In the genomic region with DNA sequence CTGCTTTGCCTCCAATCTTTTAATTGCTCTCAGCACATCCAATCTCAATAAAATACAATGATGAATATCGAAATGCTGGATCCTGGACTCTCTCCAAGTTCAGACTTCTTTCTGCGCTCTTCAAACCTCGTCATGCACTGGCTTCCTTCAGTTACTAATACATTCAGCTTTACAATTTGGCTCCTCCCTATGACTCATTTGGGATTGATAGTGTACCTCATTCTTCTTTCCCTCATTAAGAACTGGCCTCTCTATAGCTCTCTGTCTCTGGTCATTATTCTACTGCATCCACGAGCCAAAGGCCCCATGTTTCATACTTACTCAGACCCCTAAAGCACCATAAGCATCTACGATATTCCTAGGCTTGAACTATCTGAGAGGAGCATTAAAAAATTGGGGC, we compare ENCODE assay signal across 16 cellular contexts. TPM values are rescaled to one million over a fixed set of nuclear protein-coding genes. Genes with fewer than 3 reads are reported as not detected.
"Had no signal": no experiment of that assay in that cellular context is flagged by ENCODE, and none has a peak within 500 bp of the region (broad histone marks: within the 10 kb centered on the region; RNA-seq: fewer than 3 reads in every experiment).

No MANE protein-coding gene starts in this region.

- H3K4me1 Mint-ChIP-seq: stimulated activated memory B cell treated with anti-CD40 and anti-IgM and Interleukin-4, amounts not matched to agents 10 μg/mL and 1 μg/mL and 100 μg/mL, for 72 hours had no signal

- H3K27ac ChIP-seq: brain microvascular endothelial cell, psoas muscle, right lobe of liver, spleen, VCaP had no signal

- H3K27ac Mint-ChIP-seq: activated CD4-positive, alpha-beta memory T cell treated with anti-CD3 and anti-CD28 coated beads for 36 hours; activated naive CD8-positive, alpha-beta T cell; stimulated activated memory B cell treated with anti-CD40 and anti-IgM and Interleukin-4, amounts not matched to agents 10 μg/mL and 1 μg/mL and 100 μg/mL, for 72 hours had no signal

- H3K27me3 ChIP-seq: brain microvascular endothelial cell, right lobe of liver, spleen, tibial nerve had no signal

- DNase-seq: activated CD4-positive, alpha-beta memory T cell treated with anti-CD3 and anti-CD28 coated beads for 36 hours; activated gamma-delta T cell; activated T-cell treated with anti-CD3 and anti-CD28 coated beads, Interleukin-2, amount 50 U/mL, for 4 hours; amygdala; brain microvascular endothelial cell; head of caudate nucleus; mammary epithelial cell; psoas muscle; right lobe of liver; spleen; stimulated activated CD4-positive, alpha-beta T cell treated with anti-CD3 and anti-CD28 coated beads, Interleukin-1b, Interleukin-23, amount 100 ng/mL, for 48 hours; T-helper 9 cell had no signal

- H3K4me3 Mint-ChIP-seq: activated CD4-positive, alpha-beta memory T cell treated with anti-CD3 and anti-CD28 coated beads for 36 hours; activated naive CD8-positive, alpha-beta T cell; activated T-cell treated with anti-CD3 and anti-CD28 coated beads, Interleukin-2, amount 50 U/mL, for 4 hours; stimulated activated memory B cell treated with anti-CD40 and anti-IgM and Interleukin-4, amounts not matched to agents 10 μg/mL and 1 μg/mL and 100 μg/mL, for 72 hours had no signal

- H3K4me1 ChIP-seq: spleen had no signal

- H3K9me3 ChIP-seq: psoas muscle, right lobe of liver, tibial nerve had no signal

- H3K27me3 Mint-ChIP-seq: activated CD4-positive, alpha-beta memory T cell treated with anti-CD3 and anti-CD28 coated beads for 36 hours; activated naive CD8-positive, alpha-beta T cell; stimulated activated memory B cell treated with anti-CD40 and anti-IgM and Interleukin-4, amounts not matched to agents 10 μg/mL and 1 μg/mL and 100 μg/mL, for 72 hours had no signal

- H3K36me3 Mint-ChIP-seq: activated CD4-positive, alpha-beta memory T cell treated with anti-CD3 and anti-CD28 coated beads for 36 hours; activated naive CD8-positive, alpha-beta T cell; stimulated activated memory B cell treated with anti-CD40 and anti-IgM and Interleukin-4, amounts not matched to agents 10 μg/mL and 1 μg/mL and 100 μg/mL, for 72 hours had no signal

- H3K4me3 ChIP-seq: psoas muscle, right lobe of liver, spleen had no signal

- H3K36me3 ChIP-seq: brain microvascular endothelial cell, right lobe of liver, spleen, tibial nerve had no signal

RNA-seq across cellular contexts. Expression of a gene that starts 5.0 kb away (rescaled TPM):
- total RNA-seq: activated CD4-positive, alpha-beta memory T cell treated with anti-CD3 and anti-CD28 coated beads for 36 hours; mammary epithelial cell had no signal
